1 cellular context compared by ENCODE assay signal in genomic region chr17:2399572-2400473, GRCh38.
A peak's percentile ranks its signal among the peaks of the same experiment; 100 is the strongest.
TF ChIP-seq lines count a peak whose summit lies in the region.

No MANE protein-coding gene starts in this region.

TF ChIP-seq in HepG2, 621 proteins besides CTCF, POLR2A, EP300 and RAD21 (continued from another document and continues in another):
- TF ChIP-seq CENPBD1 (CRISPR knock-in tag; IDR thresholded peaks at IDR 0.05; ENCODE audit: borderline replicate concordance, low read depth) (no peak), ZNF891 (CRISPR knock-in tag; IDR thresholded peaks at IDR 0.05) (peak; percentile 5; the same call in 1 of the 2 replicates), SNAPC4 (CRISPR knock-in tag; IDR thresholded peaks at IDR 0.05) (peak; percentile 77; the same call in 1 of the 2 replicates), ZNF296 (CRISPR knock-in tag; conservative IDR thresholded peaks at IDR 0.05) (no peak), TEAD3 (CRISPR knock-in tag; optimal IDR thresholded peaks at IDR 0.05; ENCODE audit: borderline replicate concordance) (peak; percentile 99), PRMT3 (CRISPR knock-in tag; IDR thresholded peaks at IDR 0.05; ENCODE audit: borderline replicate concordance, low read depth) (no peak), STAG1 (CRISPR knock-in tag; IDR thresholded peaks at IDR 0.05) (no peak), ZNF383 (CRISPR knock-in tag; IDR thresholded peaks at IDR 0.05; ENCODE audit: borderline replicate concordance) (no peak), ZSCAN20 (CRISPR knock-in tag; IDR thresholded peaks at IDR 0.05; ENCODE audit: borderline replicate concordance) (0 out of 2 replicates have a peak, but pooled peaks have one; percentile 66), ZBTB10 (CRISPR knock-in tag; IDR thresholded peaks at IDR 0.05; ENCODE audit: borderline replicate concordance) (peak; percentile 100), IKZF1 (IDR thresholded peaks at IDR 0.05) (no peak), ZFAT (CRISPR knock-in tag; conservative IDR thresholded peaks at IDR 0.05) (no peak), U2AF2 (IDR thresholded peaks at IDR 0.05; ENCODE audit: low read depth, low read length) (no peak), KDM5B (CRISPR knock-in tag; IDR thresholded peaks at IDR 0.05; ENCODE audit: borderline replicate concordance) (peak; percentile 66; the same call in 1 of the 2 replicates), ELF3 (CRISPR knock-in tag; IDR thresholded peaks at IDR 0.05) (peak; percentile 49; the same call in 1 of the 2 replicates), TP53 (CRISPR knock-in tag; conservative IDR thresholded peaks at IDR 0.05) (no peak), ZNF704 (CRISPR knock-in tag; IDR thresholded peaks at IDR 0.05; ENCODE audit: borderline replicate concordance) (peak; percentile 42; the same call in 1 of the 2 replicates), KLF13 (CRISPR knock-in tag; IDR thresholded peaks at IDR 0.05) (0 out of 2 replicates have a peak, but pooled peaks have one; percentile 18), ZNF460 (CRISPR knock-in tag; IDR thresholded peaks at IDR 0.05; ENCODE audit: borderline replicate concordance) (no peak), KAT7 (CRISPR knock-in tag; IDR thresholded peaks at IDR 0.05; ENCODE audit: borderline replicate concordance) (0 out of 2 replicates have a peak, but pooled peaks have one; percentile 46), ZFP62 (CRISPR knock-in tag; IDR thresholded peaks at IDR 0.05) (no peak), ZNF280B (CRISPR knock-in tag; IDR thresholded peaks at IDR 0.05; ENCODE audit: borderline replicate concordance) (no peak; the same call in 1 of the 2 replicates), ATF3 (CRISPR knock-in tag; IDR thresholded peaks at IDR 0.05) (peak; percentile 51; the same call in 1 of the 2 replicates), NR1H2 (CRISPR knock-in tag; IDR thresholded peaks at IDR 0.05; ENCODE audit: borderline replicate concordance, low read depth) (peak; percentile 38; the same call in 1 of the 2 replicates), PHF8 (CRISPR knock-in tag; IDR thresholded peaks at IDR 0.05) (no peak; the same call in 1 of the 2 replicates), IRF2 (CRISPR knock-in tag; IDR thresholded peaks at IDR 0.05) (peak; percentile 49; the same call in 1 of the 2 replicates), NAIF1 (CRISPR knock-in tag; IDR thresholded peaks at IDR 0.05; ENCODE audit: borderline replicate concordance) (no peak), MAX (IDR thresholded peaks at IDR 0.05) (peak; percentile 98), HNF4A (CRISPR knock-in tag; IDR thresholded peaks at IDR 0.05) (peak; percentile 17), NFE2 (CRISPR knock-in tag; IDR thresholded peaks at IDR 0.05) (no peak), CSRNP1 (CRISPR knock-in tag; IDR thresholded peaks at IDR 0.05) (peak; percentile 41; the same call in 1 of the 2 replicates)
- TF ChIP-seq, protein P1, sequence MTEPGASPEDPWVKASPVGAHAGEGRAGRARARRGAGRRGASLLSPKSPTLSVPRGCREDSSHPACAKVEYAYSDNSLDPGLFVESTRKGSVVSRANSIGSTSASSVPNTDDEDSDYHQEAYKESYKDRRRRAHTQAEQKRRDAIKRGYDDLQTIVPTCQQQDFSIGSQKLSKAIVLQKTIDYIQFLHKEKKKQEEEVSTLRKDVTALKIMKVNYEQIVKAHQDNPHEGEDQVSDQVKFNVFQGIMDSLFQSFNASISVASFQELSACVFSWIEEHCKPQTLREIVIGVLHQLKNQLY (CRISPR knock-in tag; IDR thresholded peaks at IDR 0.05) = peak; percentile 75; the same call in 1 of the 2 replicates
- TF ChIP-seq, protein P2, sequence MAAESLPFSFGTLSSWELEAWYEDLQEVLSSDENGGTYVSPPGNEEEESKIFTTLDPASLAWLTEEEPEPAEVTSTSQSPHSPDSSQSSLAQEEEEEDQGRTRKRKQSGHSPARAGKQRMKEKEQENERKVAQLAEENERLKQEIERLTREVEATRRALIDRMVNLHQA (CRISPR knock-in tag; IDR thresholded peaks at IDR 0.05) = no peak
- TF ChIP-seq, protein P3, sequence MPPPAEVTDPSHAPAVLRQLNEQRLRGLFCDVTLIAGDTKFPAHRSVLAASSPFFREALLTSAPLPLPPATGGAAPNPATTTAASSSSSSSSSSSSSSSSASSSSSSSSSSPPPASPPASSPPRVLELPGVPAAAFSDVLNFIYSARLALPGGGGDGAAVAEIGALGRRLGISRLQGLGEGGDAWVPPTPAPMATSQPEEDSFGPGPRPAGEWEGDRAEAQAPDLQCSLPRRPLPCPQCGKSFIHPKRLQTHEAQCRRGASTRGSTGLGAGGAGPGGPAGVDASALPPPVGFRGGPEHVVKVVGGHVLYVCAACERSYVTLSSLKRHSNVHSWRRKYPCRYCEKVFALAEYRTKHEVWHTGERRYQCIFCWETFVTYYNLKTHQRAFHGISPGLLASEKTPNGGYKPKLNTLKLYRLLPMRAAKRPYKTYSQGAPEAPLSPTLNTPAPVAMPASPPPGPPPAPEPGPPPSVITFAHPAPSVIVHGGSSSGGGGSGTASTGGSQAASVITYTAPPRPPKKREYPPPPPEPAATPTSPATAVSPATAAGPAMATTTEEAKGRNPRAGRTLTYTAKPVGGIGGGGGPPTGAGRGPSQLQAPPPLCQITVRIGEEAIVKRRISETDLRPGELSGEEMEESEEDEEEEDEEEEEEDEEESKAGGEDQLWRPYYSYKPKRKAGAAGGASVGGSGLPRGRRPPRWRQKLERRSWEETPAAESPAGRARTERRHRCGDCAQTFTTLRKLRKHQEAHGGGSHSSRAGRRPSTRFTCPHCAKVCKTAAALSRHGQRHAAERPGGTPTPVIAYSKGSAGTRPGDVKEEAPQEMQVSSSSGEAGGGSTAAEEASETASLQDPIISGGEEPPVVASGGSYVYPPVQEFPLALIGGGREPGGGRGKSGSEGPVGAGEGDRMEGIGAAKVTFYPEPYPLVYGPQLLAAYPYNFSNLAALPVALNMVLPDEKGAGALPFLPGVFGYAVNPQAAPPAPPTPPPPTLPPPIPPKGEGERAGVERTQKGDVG (CRISPR knock-in tag; IDR thresholded peaks at IDR 0.05; ENCODE audit: borderline replicate concordance) = 0 out of 2 replicates have a peak, but pooled peaks have one; percentile 38
- TF ChIP-seq, protein P4, sequence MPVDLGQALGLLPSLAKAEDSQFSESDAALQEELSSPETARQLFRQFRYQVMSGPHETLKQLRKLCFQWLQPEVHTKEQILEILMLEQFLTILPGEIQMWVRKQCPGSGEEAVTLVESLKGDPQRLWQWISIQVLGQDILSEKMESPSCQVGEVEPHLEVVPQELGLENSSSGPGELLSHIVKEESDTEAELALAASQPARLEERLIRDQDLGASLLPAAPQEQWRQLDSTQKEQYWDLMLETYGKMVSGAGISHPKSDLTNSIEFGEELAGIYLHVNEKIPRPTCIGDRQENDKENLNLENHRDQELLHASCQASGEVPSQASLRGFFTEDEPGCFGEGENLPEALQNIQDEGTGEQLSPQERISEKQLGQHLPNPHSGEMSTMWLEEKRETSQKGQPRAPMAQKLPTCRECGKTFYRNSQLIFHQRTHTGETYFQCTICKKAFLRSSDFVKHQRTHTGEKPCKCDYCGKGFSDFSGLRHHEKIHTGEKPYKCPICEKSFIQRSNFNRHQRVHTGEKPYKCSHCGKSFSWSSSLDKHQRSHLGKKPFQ (CRISPR knock-in tag; IDR thresholded peaks at IDR 0.05; ENCODE audit: insufficient replicate concordance) = peak; percentile 77
- TF ChIP-seq, protein P5, sequence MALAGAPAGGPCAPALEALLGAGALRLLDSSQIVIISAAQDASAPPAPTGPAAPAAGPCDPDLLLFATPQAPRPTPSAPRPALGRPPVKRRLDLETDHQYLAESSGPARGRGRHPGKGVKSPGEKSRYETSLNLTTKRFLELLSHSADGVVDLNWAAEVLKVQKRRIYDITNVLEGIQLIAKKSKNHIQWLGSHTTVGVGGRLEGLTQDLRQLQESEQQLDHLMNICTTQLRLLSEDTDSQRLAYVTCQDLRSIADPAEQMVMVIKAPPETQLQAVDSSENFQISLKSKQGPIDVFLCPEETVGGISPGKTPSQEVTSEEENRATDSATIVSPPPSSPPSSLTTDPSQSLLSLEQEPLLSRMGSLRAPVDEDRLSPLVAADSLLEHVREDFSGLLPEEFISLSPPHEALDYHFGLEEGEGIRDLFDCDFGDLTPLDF (CRISPR knock-in tag; IDR thresholded peaks at IDR 0.05) = no peak
